Comparison of ENCODE assay signal across 1 cellular context in the genomic region with DNA sequence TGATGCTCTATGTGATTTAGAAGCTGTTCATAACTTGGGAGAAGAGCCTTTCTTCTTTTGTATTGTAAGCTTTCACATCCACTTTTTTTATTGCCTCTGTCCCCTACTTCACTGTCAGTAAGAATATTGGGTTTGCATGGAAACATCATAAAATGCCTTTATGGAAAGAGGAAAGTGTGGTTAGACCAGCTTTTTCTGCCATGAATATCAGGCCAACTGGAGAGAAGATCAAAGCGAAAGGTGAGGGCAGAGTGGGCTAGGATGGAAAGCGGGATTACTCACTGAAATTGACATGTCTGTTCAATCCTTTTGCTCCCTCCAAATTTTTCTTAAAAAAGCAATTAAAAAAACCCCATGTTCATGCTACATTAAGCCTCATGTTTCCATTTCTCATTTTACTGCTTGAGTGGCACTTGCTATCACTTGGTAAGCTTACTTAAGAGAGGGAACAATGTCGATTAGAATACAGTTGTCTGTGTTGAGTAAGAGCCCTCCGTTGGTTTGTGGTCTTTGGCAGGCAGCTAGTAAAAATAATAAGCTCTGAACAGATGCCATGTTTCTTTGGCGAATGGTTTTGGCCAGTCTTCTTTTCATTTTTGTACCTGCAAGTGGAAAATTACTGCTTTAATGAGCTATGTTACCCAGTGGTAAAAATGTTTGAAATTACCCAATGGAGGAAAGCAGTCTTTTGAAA.
TF ChIP-seq lines count a peak whose summit lies in the region.

No MANE protein-coding gene starts in this region.

TF ChIP-seq in HCT116, 20 proteins besides CTCF, POLR2A, EP300 and RAD21 (continued from another document):
- TF ChIP-seq SIN3A (IDR thresholded peaks at IDR 0.05; ENCODE audit: low read depth): no peak
- TF ChIP-seq ELF1 (IDR thresholded peaks at IDR 0.05; ENCODE audit: borderline replicate concordance, low read depth): no peak
- no peak for TF ChIP-seq POLR2AphosphoS5 (IDR thresholded peaks at IDR 0.05; ENCODE audit: low read depth, low read length)
